In genomic region chr2:42048318-42049251, GRCh38 we compare ENCODE assay signal across 9 cellular contexts. TPM values are rescaled to one million over a fixed set of nuclear protein-coding genes. Genes with fewer than 3 reads are reported as not detected.
DNase-seq lines count a peak whose midpoint lies in the region; ATAC-seq and TF ChIP-seq lines count a peak whose summit lies in the region.
"Had no signal": no experiment of that assay in that cellular context is flagged by ENCODE, and none has a peak within 500 bp of the region (broad histone marks: within the 10 kb centered on the region; RNA-seq: fewer than 3 reads in every experiment).

No MANE protein-coding gene starts in this region.

- ATAC-seq in HG03175 (IDR thresholded peaks at IDR 0.05; ENCODE audit: unreplicated experiment) (peak; percentile 23), right lobe of liver (peak; percentile 7 to 52 (median 13)), GM21367 (IDR thresholded peaks at IDR 0.05; ENCODE audit: unreplicated experiment) (no peak), HG02840 (IDR thresholded peaks at IDR 0.05; ENCODE audit: low FRiP score, unreplicated experiment) (no peak)

- H3K9ac ChIP-seq in mammary epithelial cell (ENCODE audit: insufficient read depth, low read length): no peak overlapping the region
- H3K9ac ChIP-seq: KMS-11 had no signal

- H3K27me3 ChIP-seq in mammary epithelial cell (ENCODE audit: insufficient read depth, low read length): peaks cover 26% of the 10 kb centered on the region
- H3K27me3 ChIP-seq in right lobe of liver: no peaks in the 10 kb centered on the region
- H3K27me3 ChIP-seq in thyroid gland: no peaks in the 10 kb centered on the region

- TF ChIP-seq POLR2A in right lobe of liver (IDR thresholded peaks at IDR 0.05) (no peak), thyroid gland (IDR thresholded peaks at IDR 0.05) (no peak)

- no peaks in the 10 kb centered on the region for H4K20me1 ChIP-seq in mammary epithelial cell (ENCODE audit: insufficient read depth, low read length)

- no peak overlapping the region for H2AFZ ChIP-seq in mammary epithelial cell (ENCODE audit: low read depth, low read length)

- WGBS in mammary epithelial cell (ENCODE audit: low coverage, missing lambda C conversion rate): 45% methylated on average over 23 of the region's 80 CpGs
- 4% methylated on average over 24 of the region's 80 CpGs for WGBS in right lobe of liver (ENCODE audit: insufficient coverage, low coverage, low lambda C conversion rate, missing lambda C conversion rate)
- 41 to 62% methylated on average over 4 to 6 of the region's 80 CpGs for WGBS in thyroid gland, 2 donors

- H3K27ac ChIP-seq in mammary epithelial cell (ENCODE audit: insufficient read depth, low read depth, low read length) (no peak overlapping the region), right lobe of liver (peak overlapping the region; percentile 40 to 76 (median 59)), thyroid gland (peak overlapping the region; percentile 34 to 58 (median 39))
- H3K27ac ChIP-seq: KMS-11 had no signal

- DNase-seq in Daoy (ENCODE audit: low read depth) (peak; percentile 46), mammary epithelial cell (no peak), right lobe of liver (no peak), thyroid gland (peak; percentile 28 to 37), NCI-H526 treated with DMSO at 0.1 percent for 48 hours (lab: John Stamatoyannopoulos, UW) (no peak)

- peaks cover 6% of the 10 kb centered on the region for H3K4me1 ChIP-seq in mammary epithelial cell (ENCODE audit: insufficient read depth, low read length)
- peaks cover 0 to 25% (median 5%) of the 10 kb centered on the region in 4 donors for H3K4me1 ChIP-seq in right lobe of liver
- peaks cover 14 to 24% of the 10 kb centered on the region in 2 donors for H3K4me1 ChIP-seq in thyroid gland

- BruUV-seq in mammary epithelial cell (replicated peaks; lab: Mats Ljungman, UMichigan): no TSS peak

- intact Hi-C loops in mammary epithelial cell (cut with micrococcal nuclease) (no loop called here), right lobe of liver (cut with DNase I) (no loop called here), thyroid gland (cut with DNase I) (no loop called here)

- in situ Hi-C loops in mammary epithelial cell (cut with MboI; ENCODE audit: low sequenced_read_pairs in 2 of 2): no loop called here

- dilution Hi-C loops in mammary epithelial cell (cut with HindIII; ENCODE audit: low sequenced_read_pairs): no loop called here

- H3K9me3 ChIP-seq in mammary epithelial cell (replicated peaks; ENCODE audit: insufficient read depth, low read length) (no peaks in the 10 kb centered on the region), right lobe of liver (no peaks in the 10 kb centered on the region), thyroid gland (no peaks in the 10 kb centered on the region)

- H3K79me2 ChIP-seq in mammary epithelial cell (ENCODE audit: insufficient read depth, low read length): no peaks in the 10 kb centered on the region

- peak overlapping the region; percentile 71 for H3K4me2 ChIP-seq in mammary epithelial cell (ENCODE audit: insufficient read depth, low read depth, low read length)
- H3K4me2 ChIP-seq: KMS-11 had no signal

- no peaks in the 10 kb centered on the region for H3K36me3 ChIP-seq in mammary epithelial cell (ENCODE audit: insufficient read depth, low read length)
- H3K36me3 ChIP-seq in right lobe of liver: no peaks in the 10 kb centered on the region
- H3K36me3 ChIP-seq in thyroid gland: no peaks in the 10 kb centered on the region

- H3K4me3 ChIP-seq in mammary epithelial cell (replicated peaks in 1 of 3; ENCODE audit: insufficient read depth in 1 of 3, low read depth in 2 of 3, low read length in 3 of 3) (peak overlapping the region in 2 of 3 experiments; percentile 11), right lobe of liver (peak overlapping the region; percentile 51 to 63 (median 55)), thyroid gland (replicated peaks in 1 of 3) (peak overlapping the region in 1 of 3 donors; percentile 44)

- TF ChIP-seq CTCF in mammary epithelial cell (conservative IDR thresholded peaks at IDR 0.05 in 1 of 2, IDR thresholded peaks at IDR 0.05 in 1 of 2; ENCODE audit: extremely low read depth in 1 of 2, insufficient read depth in 1 of 2, low read depth in 1 of 2, low read length in 2 of 2) (no peak), right lobe of liver (IDR thresholded peaks at IDR 0.05) (no peak), thyroid gland (IDR thresholded peaks at IDR 0.05) (no peak)

- CTCF ChIA-PET in mammary epithelial cell (lab: Charles Lee; ENCODE audit: low non-redundant PET): interaction anchor here (0.6 kb wide), 1 partner anchor 195 kb away, joined by 3 read pairs; no protein-coding TSS in a partner anchor

RNA-seq across cellular contexts. Expression of gene PKDCC, which starts 0.8 kb away (rescaled TPM):
- 7.3 and 12.9 TPM in 2 replicates for total RNA-seq in Daoy (2014; rRNA removed; shearing (Covaris generic))
- total RNA-seq in mammary epithelial cell (under 1 TPM in 1 of 2 donors, not detected in 1; 0.17 TPM), right lobe of liver (10 to 100 TPM in 4 of 6 experiments, 1 to 10 TPM in 2; 8.2 to 20.9 (median 12.3) TPM), thyroid gland (10 to 100 TPM in 2 of 4 donors, 1 to 10 TPM in 2; 5.9 to 21.4 (median 12.7) TPM)
- polyA plus RNA-seq in mammary epithelial cell: not detected
- not detected for polyA minus RNA-seq in mammary epithelial cell

Comparison
In these comparisons a context has a peak if more than half of its experiments do, and no peak if none do; other contexts are left out.
1. DNase-seq: peak in Daoy (single experiment) and thyroid gland (2 of 2); none in mammary epithelial cell (single experiment), right lobe of liver (0 of 3) and NCI-H526 treated with DMSO at 0.1 percent for 48 hours (single experiment).
2. ATAC-seq: peak in HG03175 (single experiment) and right lobe of liver (4 of 4); none in GM21367 (single experiment) and HG02840 (single experiment).